In genomic region chr4:86934772-86935498, GRCh38 we compare ENCODE assay signal across 8 cellular contexts. TPM values are rescaled to one million over a fixed set of nuclear protein-coding genes. Genes with fewer than 3 reads are reported as not detected.
DNase-seq lines count a peak whose midpoint lies in the region; ATAC-seq and FAIRE-seq lines count a peak whose summit lies in the region.

A gene with protein sequence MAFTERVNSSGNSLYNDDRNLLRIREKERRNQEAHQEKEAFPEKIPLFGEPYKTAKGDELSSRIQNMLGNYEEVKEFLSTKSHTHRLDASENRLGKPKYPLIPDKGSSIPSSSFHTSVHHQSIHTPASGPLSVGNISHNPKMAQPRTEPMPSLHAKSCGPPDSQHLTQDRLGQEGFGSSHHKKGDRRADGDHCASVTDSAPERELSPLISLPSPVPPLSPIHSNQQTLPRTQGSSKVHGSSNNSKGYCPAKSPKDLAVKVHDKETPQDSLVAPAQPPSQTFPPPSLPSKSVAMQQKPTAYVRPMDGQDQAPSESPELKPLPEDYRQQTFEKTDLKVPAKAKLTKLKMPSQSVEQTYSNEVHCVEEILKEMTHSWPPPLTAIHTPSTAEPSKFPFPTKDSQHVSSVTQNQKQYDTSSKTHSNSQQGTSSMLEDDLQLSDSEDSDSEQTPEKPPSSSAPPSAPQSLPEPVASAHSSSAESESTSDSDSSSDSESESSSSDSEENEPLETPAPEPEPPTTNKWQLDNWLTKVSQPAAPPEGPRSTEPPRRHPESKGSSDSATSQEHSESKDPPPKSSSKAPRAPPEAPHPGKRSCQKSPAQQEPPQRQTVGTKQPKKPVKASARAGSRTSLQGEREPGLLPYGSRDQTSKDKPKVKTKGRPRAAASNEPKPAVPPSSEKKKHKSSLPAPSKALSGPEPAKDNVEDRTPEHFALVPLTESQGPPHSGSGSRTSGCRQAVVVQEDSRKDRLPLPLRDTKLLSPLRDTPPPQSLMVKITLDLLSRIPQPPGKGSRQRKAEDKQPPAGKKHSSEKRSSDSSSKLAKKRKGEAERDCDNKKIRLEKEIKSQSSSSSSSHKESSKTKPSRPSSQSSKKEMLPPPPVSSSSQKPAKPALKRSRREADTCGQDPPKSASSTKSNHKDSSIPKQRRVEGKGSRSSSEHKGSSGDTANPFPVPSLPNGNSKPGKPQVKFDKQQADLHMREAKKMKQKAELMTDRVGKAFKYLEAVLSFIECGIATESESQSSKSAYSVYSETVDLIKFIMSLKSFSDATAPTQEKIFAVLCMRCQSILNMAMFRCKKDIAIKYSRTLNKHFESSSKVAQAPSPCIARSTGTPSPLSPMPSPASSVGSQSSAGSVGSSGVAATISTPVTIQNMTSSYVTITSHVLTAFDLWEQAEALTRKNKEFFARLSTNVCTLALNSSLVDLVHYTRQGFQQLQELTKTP (plus strand): TSS chr4:86935011. CDS start chr4:86948534, 13,523 bp downstream.

- 0% methylated on average over 55 to 73 of the region's 92 CpGs for WGBS in mesodermal cell (ENCODE audit: insufficient coverage in 2 of 2), 2 experiments

- H3K4me1 ChIP-seq in endocrine pancreas (ENCODE audit: control insufficient read depth, insufficient read depth, low read length): peaks cover 32% of the 10 kb centered on the region
- peaks cover 26% of the 10 kb centered on the region for H3K4me1 ChIP-seq in mesodermal cell (ENCODE audit: control insufficient read depth, insufficient read depth, low read length, poor library complexity, severe bottlenecking)

- peak; percentile 68 for FAIRE-seq in HTR-8/SVneo (lab: Jason Lieb, UNC)

- H3K9ac ChIP-seq in endocrine pancreas (ENCODE audit: control insufficient read depth, insufficient read depth, low read length): peak within 1 kb of the TSS; percentile 83

- peak within 1 kb of the TSS; percentile 93 for H3K4me3 ChIP-seq in endocrine pancreas (ENCODE audit: control insufficient read depth, insufficient read depth, low read length)
- H3K4me3 ChIP-seq in mesodermal cell (ENCODE audit: extremely low read depth, insufficient read depth, low read length, poor library complexity, severe bottlenecking): peak within 1 kb of the TSS; percentile 77

- no peaks in the 10 kb centered on the region for H3K36me3 ChIP-seq in endocrine pancreas (ENCODE audit: control insufficient read depth, insufficient read depth, low read length)
- H3K36me3 ChIP-seq in mesodermal cell (ENCODE audit: control insufficient read depth, insufficient read depth, low read length): no peaks in the 10 kb centered on the region

- peak within 1 kb of the TSS; percentile 83 for H3K27ac ChIP-seq in mesodermal cell (ENCODE audit: low read depth, low read length, severe bottlenecking)

- no peaks in the 10 kb centered on the region for H3K27me3 ChIP-seq in endocrine pancreas (ENCODE audit: control insufficient read depth, insufficient read depth, low read length)

- ATAC-seq in GM21367 (IDR thresholded peaks at IDR 0.05; ENCODE audit: unreplicated experiment): peak; percentile 41

- H3K9me3 ChIP-seq in endocrine pancreas (ENCODE audit: control insufficient read depth, low read length) (no peaks in the 10 kb centered on the region), mesodermal cell (ENCODE audit: control insufficient read depth, low read length) (no peaks in the 10 kb centered on the region)

- peak; percentile 79 for DNase-seq in COR-L47 (lab: John Stamatoyannopoulos, UW)
- peak; percentile 60 for DNase-seq in HTR-8/SVneo (ENCODE audit: insufficient read length, low spot score)
- peak; percentile 95 for DNase-seq in NOMO-1 treated with DMSO at 0.1 percent for 48 hours (lab: John Stamatoyannopoulos, UW; ENCODE audit: unreplicated experiment)
- peak; percentile 62 to 83 (median 75) for DNase-seq in activated CD8-positive, alpha-beta memory T cell treated with anti-CD3 and anti-CD28 coated beads for 48 hours (ENCODE audit: low read depth in 2 of 3, low spot score in 2 of 3)
- DNase-seq in stimulated activated CD8-positive, alpha-beta memory T cell treated with anti-CD3 and anti-CD28 coated beads, Interleukin-15, amount 100 ng/mL, for 48 hours (ENCODE audit: low read depth in 2 of 2): peak; percentile 88 to 90

RNA-seq across cellular contexts. Expression of the gene that starts here (rescaled TPM):
- 27.5 TPM for polyA plus RNA-seq in mesodermal cell (2013, experiment 1 of 2)
- polyA plus RNA-seq in mesodermal cell (2013, experiment 2 of 2): 20.3 TPM

Comparison
In these comparisons a context has a peak if more than half of its experiments do, and no peak if none do; other contexts are left out.
1. Peak in every context shown above with its lines: DNase-seq, ATAC-seq, H3K4me3 ChIP-seq and H3K27ac ChIP-seq.